ENCODE assay signal across 9 cellular contexts in the genomic region with DNA sequence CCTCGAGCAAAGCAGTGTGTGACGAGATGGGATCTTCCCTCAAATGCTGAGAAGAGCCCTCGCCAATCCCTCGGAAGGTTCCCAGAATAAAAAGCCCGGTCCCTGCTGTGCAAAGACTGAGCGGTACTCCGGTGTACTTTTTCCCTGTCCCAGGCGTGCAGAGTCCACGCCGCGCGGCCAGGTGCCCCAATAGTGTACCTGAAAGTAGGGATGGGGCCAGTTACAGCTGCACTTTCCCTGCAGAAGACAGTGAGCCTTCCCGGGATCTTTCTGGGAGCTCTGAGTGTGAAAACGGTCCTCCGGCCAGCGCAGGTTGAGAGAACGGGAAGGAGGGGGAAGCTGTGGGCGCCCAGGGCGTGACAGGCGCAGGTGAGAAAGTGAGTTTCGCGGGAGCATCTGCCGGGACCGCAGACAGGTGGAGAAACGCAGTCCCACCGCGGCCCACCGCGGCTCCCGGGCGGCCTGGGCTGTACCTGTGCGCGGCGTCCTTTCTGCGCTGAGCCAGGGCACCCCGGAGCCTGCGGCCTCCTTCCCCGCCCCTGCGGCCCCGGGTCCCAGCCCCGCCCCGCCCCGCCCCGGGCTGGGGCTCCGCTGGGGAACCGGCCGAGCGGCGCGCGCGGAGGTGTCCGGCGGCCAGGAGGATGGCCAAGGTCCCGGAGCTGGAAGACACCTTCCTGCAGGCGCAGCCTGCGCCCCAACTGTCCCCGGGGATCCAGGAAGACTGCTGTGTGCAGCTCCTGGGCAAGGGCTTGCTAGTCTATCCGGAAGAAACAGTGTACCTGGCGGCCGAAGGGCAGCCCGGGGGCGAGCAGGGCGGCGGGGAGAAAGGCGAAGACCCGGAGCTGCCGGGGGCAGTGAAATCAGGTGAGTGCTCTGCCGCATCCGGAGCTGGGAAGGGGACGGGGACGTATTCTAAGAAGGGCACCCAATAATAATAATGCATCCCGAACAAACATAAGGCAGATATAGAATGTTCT. TPM values are rescaled to one million over a fixed set of nuclear protein-coding genes. Genes with fewer than 3 reads are reported as not detected.
DNase-seq lines count a peak whose midpoint lies in the region; ATAC-seq and TF ChIP-seq lines count a peak whose summit lies in the region.
"Had no signal": no experiment of that assay in that cellular context is flagged by ENCODE, and none has a peak within 500 bp of the region (broad histone marks: within the 10 kb centered on the region; RNA-seq: fewer than 3 reads in every experiment).

A gene with protein sequence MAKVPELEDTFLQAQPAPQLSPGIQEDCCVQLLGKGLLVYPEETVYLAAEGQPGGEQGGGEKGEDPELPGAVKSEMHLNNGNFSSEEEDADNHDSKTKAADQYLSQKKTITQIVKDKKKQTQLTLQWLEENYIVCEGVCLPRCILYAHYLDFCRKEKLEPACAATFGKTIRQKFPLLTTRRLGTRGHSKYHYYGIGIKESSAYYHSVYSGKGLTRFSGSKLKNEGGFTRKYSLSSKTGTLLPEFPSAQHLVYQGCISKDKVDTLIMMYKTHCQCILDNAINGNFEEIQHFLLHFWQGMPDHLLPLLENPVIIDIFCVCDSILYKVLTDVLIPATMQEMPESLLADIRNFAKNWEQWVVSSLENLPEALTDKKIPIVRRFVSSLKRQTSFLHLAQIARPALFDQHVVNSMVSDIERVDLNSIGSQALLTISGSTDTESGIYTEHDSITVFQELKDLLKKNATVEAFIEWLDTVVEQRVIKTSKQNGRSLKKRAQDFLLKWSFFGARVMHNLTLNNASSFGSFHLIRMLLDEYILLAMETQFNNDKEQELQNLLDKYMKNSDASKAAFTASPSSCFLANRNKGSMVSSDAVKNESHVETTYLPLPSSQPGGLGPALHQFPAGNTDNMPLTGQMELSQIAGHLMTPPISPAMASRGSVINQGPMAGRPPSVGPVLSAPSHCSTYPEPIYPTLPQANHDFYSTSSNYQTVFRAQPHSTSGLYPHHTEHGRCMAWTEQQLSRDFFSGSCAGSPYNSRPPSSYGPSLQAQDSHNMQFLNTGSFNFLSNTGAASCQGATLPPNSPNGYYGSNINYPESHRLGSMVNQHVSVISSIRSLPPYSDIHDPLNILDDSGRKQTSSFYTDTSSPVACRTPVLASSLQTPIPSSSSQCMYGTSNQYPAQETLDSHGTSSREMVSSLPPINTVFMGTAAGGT (plus strand): TSS at position 608 of the 977 bp plus-strand sequence. CDS start 34 bp downstream, at position 642.

- peak; percentile 30 for ATAC-seq in activated CD4-positive, alpha-beta T cell treated with anti-CD3 and anti-CD28 coated beads for 36 hours
- ATAC-seq in GM18873 (IDR thresholded peaks at IDR 0.05; ENCODE audit: low FRiP score, unreplicated experiment): no peak
- ATAC-seq in GM19035 (IDR thresholded peaks at IDR 0.05; ENCODE audit: unreplicated experiment): no peak

- peaks cover 31% of the 10 kb centered on the region for H3K27me3 Mint-ChIP-seq in activated CD4-positive, alpha-beta T cell treated with anti-CD3 and anti-CD28 coated beads for 36 hours
- peaks cover 39% of the 10 kb centered on the region for H3K27me3 Mint-ChIP-seq in activated T-helper 2 cell treated with anti-CD3 and anti-CD28 coated beads, Interferon-gamma antibody, Interleukin-2, Interleukin-4, amounts not matched to agents 10 μg/mL and 5 μg/mL and 100 μg/mL, durations not matched to agents 14 hours and 24 hours and 36 hours (ENCODE audit: low read depth)

- no peak for TF ChIP-seq POLR2A in suprapubic skin (IDR thresholded peaks at IDR 0.05)

- H3K4me1 Mint-ChIP-seq in activated CD4-positive, alpha-beta T cell treated with anti-CD3 and anti-CD28 coated beads for 36 hours: peaks cover 9% of the 10 kb centered on the region
- peaks cover 7% of the 10 kb centered on the region for H3K4me1 Mint-ChIP-seq in activated T-helper 2 cell treated with anti-CD3 and anti-CD28 coated beads, Interferon-gamma antibody, Interleukin-2, Interleukin-4, amounts not matched to agents 10 μg/mL and 5 μg/mL and 100 μg/mL, durations not matched to agents 14 hours and 24 hours and 36 hours (ENCODE audit: low read depth)

- WGBS in suprapubic skin: under 1% methylated on average over 19 of the region's 73 CpGs

- H3K27ac ChIP-seq in suprapubic skin: no peak within 1 kb of the TSS

- no peak for TF ChIP-seq EP300 in suprapubic skin (IDR thresholded peaks at IDR 0.05)

- H3K9me3 Mint-ChIP-seq in activated CD4-positive, alpha-beta T cell treated with anti-CD3 and anti-CD28 coated beads for 36 hours (ENCODE audit: low read depth): no peaks in the 10 kb centered on the region
- no peaks in the 10 kb centered on the region for H3K9me3 Mint-ChIP-seq in activated T-helper 2 cell treated with anti-CD3 and anti-CD28 coated beads, Interferon-gamma antibody, Interleukin-2, Interleukin-4, amounts not matched to agents 10 μg/mL and 5 μg/mL and 100 μg/mL, durations not matched to agents 14 hours and 24 hours and 36 hours

- no peaks in the 10 kb centered on the region for H3K36me3 Mint-ChIP-seq in activated CD4-positive, alpha-beta T cell treated with anti-CD3 and anti-CD28 coated beads for 36 hours (ENCODE audit: low read depth)
- H3K36me3 Mint-ChIP-seq in activated T-helper 2 cell treated with anti-CD3 and anti-CD28 coated beads, Interferon-gamma antibody, Interleukin-2, Interleukin-4, amounts not matched to agents 10 μg/mL and 5 μg/mL and 100 μg/mL, durations not matched to agents 14 hours and 24 hours and 36 hours (ENCODE audit: low read depth): no peaks in the 10 kb centered on the region

- H3K27me3 ChIP-seq in kidney epithelial cell (ENCODE audit: control insufficient read depth, insufficient read depth, low read length) (peaks cover 25% of the 10 kb centered on the region), suprapubic skin (peaks cover 38% of the 10 kb centered on the region)

- H3K4me3 ChIP-seq in kidney epithelial cell (ENCODE audit: low read depth, low read length) (peak within 1 kb of the TSS; percentile 14), suprapubic skin (peak within 1 kb of the TSS; percentile 43)

- H3K27ac Mint-ChIP-seq in activated CD4-positive, alpha-beta T cell treated with anti-CD3 and anti-CD28 coated beads for 36 hours: no peak within 1 kb of the TSS
- no peak within 1 kb of the TSS for H3K27ac Mint-ChIP-seq in activated T-helper 2 cell treated with anti-CD3 and anti-CD28 coated beads, Interferon-gamma antibody, Interleukin-2, Interleukin-4, amounts not matched to agents 10 μg/mL and 5 μg/mL and 100 μg/mL, durations not matched to agents 14 hours and 24 hours and 36 hours

- peaks cover 5% of the 10 kb centered on the region for H3K9me3 ChIP-seq in suprapubic skin

- H3K36me3 ChIP-seq in kidney epithelial cell (ENCODE audit: control insufficient read depth, insufficient read depth, low read length) (no peaks in the 10 kb centered on the region), suprapubic skin (no peaks in the 10 kb centered on the region)

- H3K4me3 Mint-ChIP-seq in activated CD4-positive, alpha-beta T cell treated with anti-CD3 and anti-CD28 coated beads for 36 hours: no peak within 1 kb of the TSS
- H3K4me3 Mint-ChIP-seq in activated T-helper 2 cell treated with anti-CD3 and anti-CD28 coated beads, Interferon-gamma antibody, Interleukin-2, Interleukin-4, amounts not matched to agents 10 μg/mL and 5 μg/mL and 100 μg/mL, durations not matched to agents 14 hours and 24 hours and 36 hours (ENCODE audit: low read depth): peak within 1 kb of the TSS; percentile 42

- intact Hi-C loops in activated CD4-positive, alpha-beta T cell treated with anti-CD3 and anti-CD28 coated beads for 36 hours (cut with DNase I, micrococcal nuclease): no loop called here
- intact Hi-C loops in activated T-helper 2 cell treated with anti-CD3 and anti-CD28 coated beads, Interferon-gamma antibody, Interleukin-2, Interleukin-4, amounts not matched to agents 10 μg/mL and 5 μg/mL and 100 μg/mL, durations not matched to agents 14 hours and 24 hours and 36 hours (cut with micrococcal nuclease): no loop called here

- POLR2A ChIA-PET in activated CD4-positive, alpha-beta T cell treated with anti-CD3 and anti-CD28 coated beads for 36 hours (lab: Charles Lee): no interaction called here

- TF ChIP-seq CTCF in kidney epithelial cell (IDR thresholded peaks at IDR 0.05; ENCODE audit: insufficient read depth, low read length, poor library complexity, severe bottlenecking) (no peak), suprapubic skin (IDR thresholded peaks at IDR 0.05) (no peak)

- CTCF ChIA-PET in activated CD4-positive, alpha-beta T cell treated with anti-CD3 and anti-CD28 coated beads for 36 hours (lab: Charles Lee): no interaction called here

- DNase-seq in activated CD4-positive, alpha-beta T cell treated with anti-CD3 and anti-CD28 coated beads for 36 hours: peak; percentile 6
- no peak for DNase-seq in activated CD4-positive, alpha-beta T cell treated with anti-CD3 and anti-CD28 coated beads for 1 hour
- no peak for DNase-seq in activated T-helper 2 cell treated with anti-CD3 and anti-CD28 coated beads, Interferon-gamma antibody, Interleukin-2, Interleukin-4, amounts not matched to agents 10 μg/mL and 5 μg/mL and 100 μg/mL, durations not matched to agents 14 hours and 24 hours and 36 hours (ENCODE audit: low spot score)
- no peak for DNase-seq in kidney epithelial cell (ENCODE audit: low read depth)
- no peak for DNase-seq in suprapubic skin (ENCODE audit: low spot score in 2 of 2)
- DNase-seq in activated naive CD4-positive, alpha-beta T cell (lab: John Stamatoyannopoulos, UW): no peak
- DNase-seq: activated naive CD4-positive, alpha-beta T cell treated with anti-CD3 and anti-CD28 coated beads, Interleukin-2, amount 50 U/mL, for 16 hours had no signal

- H3K4me1 ChIP-seq in suprapubic skin: peaks cover 14% of the 10 kb centered on the region

RNA-seq across cellular contexts. Expression of the gene that starts here (rescaled TPM):
- total RNA-seq in activated CD4-positive, alpha-beta T cell treated with anti-CD3 and anti-CD28 coated beads for 36 hours: not detected
- not detected in 2 replicates for total RNA-seq in activated T-helper 2 cell treated with anti-CD3 and anti-CD28 coated beads, Interferon-gamma antibody, Interleukin-2, Interleukin-4, amounts not matched to agents 10 μg/mL and 5 μg/mL and 100 μg/mL, durations not matched to agents 14 hours and 24 hours and 36 hours
- total RNA-seq in kidney epithelial cell (not detected in 2 replicates), suprapubic skin (not detected)

Comparison
In these comparisons a context has a peak if more than half of its experiments do, and no peak if none do; other contexts are left out.
1. Peak in DNase-seq and ATAC-seq in activated CD4-positive, alpha-beta T cell treated with anti-CD3 and anti-CD28 coated beads for 36 hours; RNA of the gene not detected or under 1 TPM.